16 cellular contexts compared by ENCODE assay signal in genomic region chr19:34085336-34085735, GRCh38.
A peak's percentile ranks its signal among the peaks of the same experiment; 100 is the strongest.
DNase-seq lines count a peak whose midpoint lies in the region; ATAC-seq and TF ChIP-seq lines count a peak whose summit lies in the region.
"Had no signal": no experiment of that assay in that cellular context is flagged by ENCODE, and none has a peak within 500 bp of the region (broad histone marks: within the 10 kb centered on the region; RNA-seq: fewer than 3 reads in every experiment).

No MANE protein-coding gene starts in this region.

- peaks cover 30% of the 10 kb centered on the region for H3K4me1 Mint-ChIP-seq in GM23338
- H3K4me1 Mint-ChIP-seq: CD14-positive monocyte; CD4-positive, alpha-beta memory T cell had no signal

- H3K4me1 ChIP-seq in GM23338 (ENCODE audit: insufficient read depth) (peaks cover 33% of the 10 kb centered on the region), HUES64 (ENCODE audit: insufficient read depth, low read length) (peaks cover 34% of the 10 kb centered on the region), iPS-20b (ENCODE audit: insufficient read depth, low read length) (peaks cover 28% of the 10 kb centered on the region), upper lobe of right lung (no peaks in the 10 kb centered on the region)
- H3K4me1 ChIP-seq: BLaER1 had no signal

- peaks cover 9% of the 10 kb centered on the region for H3K27me3 Mint-ChIP-seq in GM23338 (ENCODE audit: insufficient read depth, low read depth, poor library complexity)

- H4K20me1 ChIP-seq in GM23338 (replicated peaks; ENCODE audit: insufficient read depth), result no peaks in the 10 kb centered on the region
- H4K20me1 ChIP-seq: BLaER1 had no signal

- no peak overlapping the region for H3K9ac ChIP-seq in HUES64 (ENCODE audit: low read depth, low read length)
- no peak overlapping the region for H3K9ac ChIP-seq in iPS-20b (ENCODE audit: low read depth, low read length)
- H3K9ac ChIP-seq: BLaER1 had no signal

- H3K9me3 ChIP-seq in HUES64 (ENCODE audit: insufficient read depth, low read depth, low read length) (peaks cover 2% of the 10 kb centered on the region; the same call in 1 of the 2 replicates), iPS-20b (ENCODE audit: insufficient read depth, low read depth, low read length) (no peaks in the 10 kb centered on the region; the same call in 1 of the 2 replicates), upper lobe of right lung (no peaks in the 10 kb centered on the region)

- peaks cover 12% of the 10 kb centered on the region; the same call in 2 of the 3 replicates for H3K9me3 Mint-ChIP-seq in GM23338
- H3K9me3 Mint-ChIP-seq: HFFc6 had no signal

- peak overlapping the region; percentile 41; the same call in 1 of the 2 replicates for H3K27ac Mint-ChIP-seq in GM23338
- H3K27ac Mint-ChIP-seq: CD4-positive, alpha-beta memory T cell; HFFc6 had no signal

- peak overlapping the region; percentile 66; the same call in 1 of the 2 replicates for H2AFZ ChIP-seq in GM23338

- WGBS in HUES64, result 41% methylated on average over 3 of the region's 3 CpGs

- ATAC-seq in GM23338 (peak; percentile 73), upper lobe of right lung (no peak), HG03108 (IDR thresholded peaks at IDR 0.05; ENCODE audit: unreplicated experiment) (no peak)

- H3K4me3 Mint-ChIP-seq in GM23338, result no peak overlapping the region
- H3K4me3 Mint-ChIP-seq: CD14-positive monocyte; CD4-positive, alpha-beta memory T cell; HFFc6 had no signal

- DNase-seq in GM23338 (ENCODE audit: low spot score) (no peak), upper lobe of right lung (no peak), NCI-H345 treated with DMSO at 0.1 percent for 48 hours (lab: John Stamatoyannopoulos, UW; ENCODE audit: unreplicated experiment) (no peak)
- DNase-seq in activated CD4-positive, alpha-beta T cell treated with anti-CD3 and anti-CD28 coated beads for 48 hours, result no peak
- DNase-seq: 8988T; CD4-positive, alpha-beta memory T cell; DMS153; DMS79; GF-D8; HCEC 1CT; HFFc6 had no signal

- peaks cover 6% of the 10 kb centered on the region for H3K36me3 Mint-ChIP-seq in GM23338 (ENCODE audit: low read depth)
- H3K36me3 Mint-ChIP-seq: CD14-positive monocyte; CD4-positive, alpha-beta memory T cell had no signal

- H3K4me2 ChIP-seq in GM23338, result peak overlapping the region; percentile 36; the same call in 1 of the 2 replicates
- H3K4me2 ChIP-seq: BLaER1 had no signal

- peak overlapping the region; percentile 53 for H3K27ac ChIP-seq in GM23338 (ENCODE audit: low read depth)
- H3K27ac ChIP-seq in HUES64 (ENCODE audit: low read depth, low read length), result peak overlapping the region; percentile 68; the same call in 1 of the 2 replicates
- no peak overlapping the region for H3K27ac ChIP-seq in iPS-20b (ENCODE audit: low read length)
- H3K27ac ChIP-seq in upper lobe of right lung, result peak overlapping the region; percentile 47
- H3K27ac ChIP-seq: BLaER1 had no signal

- H3F3A ChIP-seq in GM23338 (replicated peaks; ENCODE audit: low read depth), result peaks cover 9% of the 10 kb centered on the region; the same call in 1 of the 2 replicates

- H3K27me3 ChIP-seq in GM23338 (ENCODE audit: insufficient read depth) (no peaks in the 10 kb centered on the region), HUES64 (ENCODE audit: insufficient read depth, low read length) (no peaks in the 10 kb centered on the region), iPS-20b (ENCODE audit: insufficient read depth, low read length) (no peaks in the 10 kb centered on the region), upper lobe of right lung (no peaks in the 10 kb centered on the region)
- H3K27me3 ChIP-seq: BLaER1 had no signal

- H3K4me3 ChIP-seq in GM23338 (no peak overlapping the region), HUES64 (ENCODE audit: low read length) (no peak overlapping the region), iPS-20b (ENCODE audit: low read length) (peak overlapping the region; percentile 2; the same call in 1 of the 2 replicates), upper lobe of right lung (no peak overlapping the region)
- H3K4me3 ChIP-seq: BLaER1 had no signal

- no peaks in the 10 kb centered on the region for H3K79me2 ChIP-seq in GM23338 (replicated peaks; ENCODE audit: insufficient read depth)

- intact Hi-C loops in upper lobe of right lung (cut with DNase I), result no loop called here

- H3K36me3 ChIP-seq in GM23338 (ENCODE audit: insufficient read depth) (no peaks in the 10 kb centered on the region), HUES64 (ENCODE audit: insufficient read depth, low read length) (no peaks in the 10 kb centered on the region), iPS-20b (ENCODE audit: insufficient read depth, low read depth, low read length) (no peaks in the 10 kb centered on the region), upper lobe of right lung (no peaks in the 10 kb centered on the region)
- H3K36me3 ChIP-seq: BLaER1 had no signal

- TF ChIP-seq CTCF in GM23338 (conservative IDR thresholded peaks at IDR 0.05; ENCODE audit: low read depth in 2 of 2) (no peak), upper lobe of right lung (IDR thresholded peaks at IDR 0.05) (no peak)

- H3K9me2 ChIP-seq in GM23338 (ENCODE audit: insufficient read depth), result peaks cover 3% of the 10 kb centered on the region; the same call in 1 of the 2 replicates

TF ChIP-seq in GM23338, 12 proteins besides CTCF, POLR2A, EP300 and RAD21 (continues in another document):
- no peak for TF ChIP-seq NANOG (IDR thresholded peaks at IDR 0.05; ENCODE audit: borderline replicate concordance)
- no peak for TF ChIP-seq EZH2 (IDR thresholded peaks at IDR 0.05; ENCODE audit: low read depth, unreplicated experiment)
- TF ChIP-seq POLR2AphosphoS5 (IDR thresholded peaks at IDR 0.05; ENCODE audit: low read depth), result no peak
- no peak for TF ChIP-seq ETS1 (IDR thresholded peaks at IDR 0.05)
- no peak for TF ChIP-seq EZH2phosphoT487 (IDR thresholded peaks at IDR 0.05; ENCODE audit: unreplicated experiment)
- no peak for TF ChIP-seq ZNF462 (CRISPR knock-in tag; IDR thresholded peaks at IDR 0.05)
